In genomic region chr10:31083765-31084184, GRCh38 we compare ENCODE assay signal across 8 cellular contexts. TPM values are rescaled to one million over a fixed set of nuclear protein-coding genes. Genes with fewer than 3 reads are reported as not detected.
DNase-seq lines count a peak whose midpoint lies in the region; ATAC-seq and TF ChIP-seq lines count a peak whose summit lies in the region.

No MANE protein-coding gene starts in this region.

- H3K27me3 Mint-ChIP-seq in CD8-positive, alpha-beta T cell (ENCODE audit: low read depth), result no peaks in the 10 kb centered on the region
- no peaks in the 10 kb centered on the region for H3K27me3 Mint-ChIP-seq in activated T-cell treated with anti-CD3 and anti-CD28 coated beads, Interleukin-2, amount 50 U/mL, for 72 hours (ENCODE audit: low read depth)

- no peaks in the 10 kb centered on the region for H3K36me3 ChIP-seq in CD8-positive, alpha-beta T cell (ENCODE audit: insufficient read depth, low read length)
- H3K36me3 ChIP-seq in smooth muscle cell (ENCODE audit: low read depth), result no peaks in the 10 kb centered on the region
- H3K36me3 ChIP-seq in ovary, result no peaks in the 10 kb centered on the region

- no peak overlapping the region for H2AFZ ChIP-seq in smooth muscle cell (ENCODE audit: low read depth)

- H3K4me3 ChIP-seq in CD8-positive, alpha-beta T cell (ENCODE audit: low read depth, low read length), result no peak overlapping the region
- no peak overlapping the region for H3K4me3 ChIP-seq in smooth muscle cell
- no peak overlapping the region for H3K4me3 ChIP-seq in ovary

- peak; percentile 75 for ATAC-seq in CD8-positive, alpha-beta T cell
- peak; percentile 74 to 80 for ATAC-seq in activated T-cell treated with anti-CD3 and anti-CD28 coated beads, Interleukin-2, amount 50 U/mL, for 72 hours (replicated peaks in 1 of 2)
- ATAC-seq in HG03432 (IDR thresholded peaks at IDR 0.05; ENCODE audit: unreplicated experiment), result no peak

- H3K4me1 ChIP-seq in CD8-positive, alpha-beta T cell (ENCODE audit: insufficient read depth, low read length), result no peaks in the 10 kb centered on the region
- H3K4me1 ChIP-seq in smooth muscle cell (ENCODE audit: low read depth) (peaks cover 21% of the 10 kb centered on the region), ovary (ENCODE audit: insufficient read depth) (no peaks in the 10 kb centered on the region)

- CTCF ChIA-PET in CD8-positive, alpha-beta T cell (lab: Charles Lee), result interaction anchor here (0.8 to 2.6 kb wide), 14 partner anchors 11 to 687 kb away, joined by 3 to 15 read pairs (median 4); partner anchors contain the start of gene ZNF438

- H3K4me3 Mint-ChIP-seq in CD8-positive, alpha-beta T cell, result no peak overlapping the region
- H3K4me3 Mint-ChIP-seq in activated T-cell treated with anti-CD3 and anti-CD28 coated beads, Interleukin-2, amount 50 U/mL, for 72 hours, result no peak overlapping the region

- POLR2A ChIA-PET in CD8-positive, alpha-beta T cell (lab: Charles Lee), result interaction anchor here (0.5 to 0.7 kb wide), 2 partner anchors 19 to 741 kb away, joined by 3 to 8 read pairs; no protein-coding TSS in a partner anchor

- no peak for TF ChIP-seq CTCF in CD8-positive, alpha-beta T cell (IDR thresholded peaks at IDR 0.05)
- TF ChIP-seq CTCF in smooth muscle cell (IDR thresholded peaks at IDR 0.05; ENCODE audit: borderline replicate concordance, insufficient read depth, poor library complexity, severe bottlenecking), result peak; percentile 37
- TF ChIP-seq CTCF in ovary (IDR thresholded peaks at IDR 0.05), result no peak

- no peak for TF ChIP-seq EP300 in ovary (IDR thresholded peaks at IDR 0.05)

- no peaks in the 10 kb centered on the region for H3K9me3 Mint-ChIP-seq in CD8-positive, alpha-beta T cell
- no peaks in the 10 kb centered on the region for H3K9me3 Mint-ChIP-seq in activated T-cell treated with anti-CD3 and anti-CD28 coated beads, Interleukin-2, amount 50 U/mL, for 72 hours

- no peaks in the 10 kb centered on the region for H3K79me2 ChIP-seq in smooth muscle cell (ENCODE audit: low read depth)

- no peak overlapping the region for H3K9ac ChIP-seq in smooth muscle cell (ENCODE audit: low read depth)

- H3K27ac ChIP-seq in CD8-positive, alpha-beta T cell (ENCODE audit: low read depth, low read length), result no peak overlapping the region
- H3K27ac ChIP-seq in smooth muscle cell (ENCODE audit: low read depth), result no peak overlapping the region
- no peak overlapping the region for H3K27ac ChIP-seq in ovary

- H3F3A ChIP-seq in smooth muscle cell (ENCODE audit: low read depth), result no peaks in the 10 kb centered on the region

- peak; percentile 19 to 69 (median 45) for DNase-seq in CD8-positive, alpha-beta T cell
- DNase-seq in HT1080 (ENCODE audit: low read depth), result peak; percentile 70
- peak; percentile 86 for DNase-seq in RPMI7951 (ENCODE audit: low read depth)
- DNase-seq in activated T-cell treated with anti-CD3 and anti-CD28 coated beads, Interleukin-2, amount 50 U/mL, for 72 hours, result peak; percentile 70 to 76
- peak in 38 of 42 donors; percentile 3 to 69 (median 36) for DNase-seq in head of caudate nucleus
- no peak for DNase-seq in smooth muscle cell (lab: John Stamatoyannopoulos, UW; ENCODE audit: unreplicated experiment)
- no peak for DNase-seq in ovary

- no peaks in the 10 kb centered on the region for H3K36me3 Mint-ChIP-seq in CD8-positive, alpha-beta T cell
- no peaks in the 10 kb centered on the region for H3K36me3 Mint-ChIP-seq in activated T-cell treated with anti-CD3 and anti-CD28 coated beads, Interleukin-2, amount 50 U/mL, for 72 hours (ENCODE audit: insufficient read depth in 2 of 2)

- no peaks in the 10 kb centered on the region for H4K20me1 ChIP-seq in smooth muscle cell (ENCODE audit: low read depth)

- no peak overlapping the region for H3K27ac Mint-ChIP-seq in CD8-positive, alpha-beta T cell
- no peak overlapping the region for H3K27ac Mint-ChIP-seq in activated T-cell treated with anti-CD3 and anti-CD28 coated beads, Interleukin-2, amount 50 U/mL, for 72 hours

- no peaks in the 10 kb centered on the region for H3K27me3 ChIP-seq in CD8-positive, alpha-beta T cell (ENCODE audit: insufficient read depth, low read length)
- H3K27me3 ChIP-seq in smooth muscle cell (ENCODE audit: low read depth) (no peaks in the 10 kb centered on the region), ovary (no peaks in the 10 kb centered on the region)

- H3K4me1 Mint-ChIP-seq in CD8-positive, alpha-beta T cell (ENCODE audit: low read depth), result peaks cover 4% of the 10 kb centered on the region
- peaks cover 13% of the 10 kb centered on the region for H3K4me1 Mint-ChIP-seq in activated T-cell treated with anti-CD3 and anti-CD28 coated beads, Interleukin-2, amount 50 U/mL, for 72 hours (ENCODE audit: low read depth)

- H3K9me3 ChIP-seq in CD8-positive, alpha-beta T cell (ENCODE audit: low read length), result no peaks in the 10 kb centered on the region
- H3K9me3 ChIP-seq in smooth muscle cell (replicated peaks; ENCODE audit: low read depth), result no peaks in the 10 kb centered on the region
- H3K9me3 ChIP-seq in ovary, result no peaks in the 10 kb centered on the region

- H3K4me2 ChIP-seq in smooth muscle cell, result no peak overlapping the region

- WGBS in smooth muscle cell (ENCODE audit: low lambda C conversion rate), result 63% methylated on average over 6 of the region's 6 CpGs
- 57 to 60% (median 58%) methylated on average over 6 of the region's 6 CpGs for WGBS in ovary, 3 donors

- TF ChIP-seq POLR2A in ovary (IDR thresholded peaks at IDR 0.05), result no peak

- intact Hi-C loops in CD8-positive, alpha-beta T cell (cut with DNase I, micrococcal nuclease), result loop anchor here (1.0 to 10.0 kb wide), 11 partner anchors 51 to 727 kb away; partner anchors contain the start of gene ZNF438 (in 2 of the 2)
- intact Hi-C loops in head of caudate nucleus (cut with DNase I) (no loop called here), ovary (cut with DNase I) (no loop called here)

RNA-seq across cellular contexts. Expression of gene ZNF438, which starts 52.1 kb away (rescaled TPM):
- total RNA-seq in CD8-positive, alpha-beta T cell, result 1 to 10 TPM; 1.5 to 1.7 TPM
- total RNA-seq in HT1080 (2014; rRNA removed; shearing (Covaris generic)), result 1.7 and 3.1 TPM in 2 replicates
- polyA plus RNA-seq in HT1080 (2015; cell fraction: cytosol; rRNA removed), result 2.0 and 2.9 TPM in 2 replicates
- polyA plus RNA-seq in HT1080 (2015; cell fraction: nucleus; rRNA removed), result 2.4 and 2.5 TPM in 2 replicates
- 5.2 and 7.6 TPM in 2 replicates for total RNA-seq in RPMI7951 (2014; rRNA removed; shearing (Covaris generic))
- total RNA-seq in activated T-cell treated with anti-CD3 and anti-CD28 coated beads, Interleukin-2, amount 50 U/mL, for 72 hours, result 1 to 10 TPM; 5.2 to 5.4 TPM
- 3.4 TPM in 2 replicates for total RNA-seq in smooth muscle cell
- 2.8 and 3.2 TPM in 2 replicates for polyA plus RNA-seq in smooth muscle cell
- 10 to 100 TPM in 1 of 7 donors, 1 to 10 TPM in 6; 6.2 to 11.6 (median 6.9) TPM for total RNA-seq in ovary
- polyA plus RNA-seq in ovary, result 10 to 100 TPM in 1 of 2 donors, 1 to 10 TPM in 1; 7.1 to 12.7 TPM

Comparison
In these comparisons a context has a peak if more than half of its experiments do, and no peak if none do; other contexts are left out.
1. DNase-seq: peak in CD8-positive, alpha-beta T cell (7 of 7), HT1080 (single experiment), RPMI7951 (single experiment), activated T-cell treated with anti-CD3 and anti-CD28 coated beads, Interleukin-2, amount 50 U/mL, for 72 hours (2 of 2) and head of caudate nucleus (38 of 42); none in smooth muscle cell (single experiment) and ovary (0 of 5).
2. intact Hi-C loops: an anchor here in CD8-positive, alpha-beta T cell (1.0 to 10.0 kb wide); none called in head of caudate nucleus and ovary.